Comparison of ENCODE assay signal across 7 cellular contexts in the genomic region with DNA sequence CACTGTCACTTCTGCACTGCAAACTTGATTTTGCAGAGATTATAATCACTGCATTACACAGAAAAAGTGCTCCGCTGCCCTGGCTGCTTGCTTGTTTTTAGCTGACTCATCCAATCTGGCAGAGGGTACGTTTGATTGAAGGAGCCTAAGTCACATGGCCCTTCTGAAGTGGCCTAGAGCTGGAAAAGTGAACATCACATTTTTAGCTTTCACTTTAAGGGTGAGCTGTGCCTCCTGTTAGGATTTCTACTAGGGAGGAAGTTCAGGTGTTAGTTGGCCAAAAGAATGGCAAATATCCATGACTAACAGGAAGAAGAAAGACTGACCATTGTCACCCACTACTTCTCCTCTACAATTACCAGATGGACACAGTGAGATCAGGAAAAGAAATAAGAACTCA.
DNase-seq lines count a peak whose midpoint lies in the region; ATAC-seq, FAIRE-seq and TF ChIP-seq lines count a peak whose summit lies in the region.

No MANE protein-coding gene starts in this region.

- H3K36me3 Mint-ChIP-seq in type B pancreatic cell = no peaks in the 10 kb centered on the region

- peaks cover 3% of the 10 kb centered on the region for H3K4me1 Mint-ChIP-seq in type B pancreatic cell (ENCODE audit: unreplicated experiment)

- CTCF ChIA-PET in RWPE1 (lab: Yijun Ruan, JAX) = no interaction called here

- H3K27ac Mint-ChIP-seq in type B pancreatic cell = no peak overlapping the region

- POLR2A ChIA-PET in RWPE1 (lab: Yijun Ruan, JAX; ENCODE audit: low non-redundant PET) = no interaction called here

- FAIRE-seq in GM19239 (lab: Jason Lieb, UNC) = no peak

- ATAC-seq in GM19043 (IDR thresholded peaks at IDR 0.05; ENCODE audit: low read depth, unreplicated experiment) (peak; percentile 51), HG03097 (IDR thresholded peaks at IDR 0.05; ENCODE audit: low FRiP score, unreplicated experiment) (peak; percentile 75)

- no peaks in the 10 kb centered on the region for H3K27me3 Mint-ChIP-seq in type B pancreatic cell

- DNase-seq in RWPE1 (ENCODE audit: low spot score) (peak; percentile 13), iris pigment epithelial cell (ENCODE audit: low read depth) (peak; percentile 73), GM19239 (ENCODE audit: insufficient read length, low spot score) (no peak), type B pancreatic cell (ENCODE audit: extremely low spot score, unreplicated experiment) (no peak)
- no peak for DNase-seq in central memory CD4-positive, alpha-beta T cell

- no peak overlapping the region for H3K4me3 Mint-ChIP-seq in type B pancreatic cell

- no peak overlapping the region for H3K27ac ChIP-seq in RWPE1

- TF ChIP-seq CTCF in RWPE1 (conservative IDR thresholded peaks at IDR 0.05; ENCODE audit: low read depth) (no peak), type B pancreatic cell (conservative IDR thresholded peaks at IDR 0.05) (no peak)

- no peaks in the 10 kb centered on the region for H3K9me3 Mint-ChIP-seq in type B pancreatic cell

Comparison
In these comparisons a context has a peak if more than half of its experiments do, and no peak if none do; other contexts are left out.
1. DNase-seq: peak in RWPE1 (single experiment) and iris pigment epithelial cell (single experiment); none in GM19239 (single experiment), central memory CD4-positive, alpha-beta T cell (single experiment) and type B pancreatic cell (single experiment).